In the genomic region with DNA sequence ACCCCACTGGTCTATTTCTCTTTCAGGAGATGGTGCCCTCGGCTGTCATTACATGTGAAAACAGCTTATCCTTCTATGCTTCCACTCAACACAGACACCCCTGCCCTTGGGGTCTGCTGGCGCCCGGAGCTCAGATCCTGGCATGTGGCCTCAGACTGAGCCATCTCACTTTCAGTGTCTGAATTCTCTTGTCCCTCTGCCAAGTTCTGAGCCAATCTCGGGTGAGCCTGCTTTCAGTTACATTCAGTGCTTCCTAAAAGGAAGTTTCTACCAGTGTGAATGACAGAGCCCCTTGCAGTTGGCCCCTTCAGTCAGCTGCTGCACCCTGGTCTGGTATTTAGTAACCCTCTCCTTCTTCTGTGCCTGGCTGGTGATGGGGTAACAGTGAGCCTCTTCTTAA, we compare ENCODE assay signal across 11 cellular contexts.
A peak's percentile ranks its signal among the peaks of the same experiment; 100 is the strongest.
DNase-seq lines count a peak whose midpoint lies in the region; ATAC-seq and TF ChIP-seq lines count a peak whose summit lies in the region.
"Had no signal": no experiment of that assay in that cellular context is flagged by ENCODE, and none has a peak within 500 bp of the region (broad histone marks: within the 10 kb centered on the region; RNA-seq: fewer than 3 reads in every experiment).

No MANE protein-coding gene starts in this region.

- no peaks in the 10 kb centered on the region for H4K20me1 ChIP-seq in OCI-LY3 (ENCODE audit: insufficient read depth, low read length)

- ATAC-seq in GM19463 (IDR thresholded peaks at IDR 0.05; ENCODE audit: unreplicated experiment), result peak; percentile 62
- no peak for ATAC-seq in GM21367 (IDR thresholded peaks at IDR 0.05; ENCODE audit: unreplicated experiment)
- ATAC-seq: activated T-cell treated with anti-CD3 and anti-CD28 coated beads, Interleukin-2, amount 50 U/mL, for 4 hours had no signal

- DNase-seq in fibroblast of the aortic adventitia (ENCODE audit: low read depth), result peak; percentile 71
- DNase-seq in retina, result peak; percentile 38
- no peak for DNase-seq in spleen
- no peak for DNase-seq in activated naive CD4-positive, alpha-beta T cell (lab: John Stamatoyannopoulos, UW)
- DNase-seq in immature natural killer cell, result no peak
- DNase-seq: activated T-cell treated with anti-CD3 and anti-CD28 coated beads, Interleukin-2, amount 50 U/mL, for 4 hours; NCI-H1048; thyroid gland had no signal

- no peak overlapping the region for H3K27ac ChIP-seq in OCI-LY3 (ENCODE audit: low read length)
- H3K27ac ChIP-seq in spleen, result no peak overlapping the region
- H3K27ac ChIP-seq: thyroid gland had no signal

- no peak overlapping the region for H3K27ac Mint-ChIP-seq in immature natural killer cell

- H3K36me3 Mint-ChIP-seq in immature natural killer cell, result no peaks in the 10 kb centered on the region

- H2AFZ ChIP-seq in OCI-LY3 (ENCODE audit: low read depth, low read length), result peak overlapping the region; percentile 73

- H3K4me3 ChIP-seq in OCI-LY3 (ENCODE audit: low read length) (0 out of 2 replicates have a peak overlapping the region, but pooled peaks have one; percentile 0), fibroblast of the aortic adventitia (ENCODE audit: low read depth, low read length) (peak overlapping the region; percentile 19), spleen (peak overlapping the region in 1 of 8 donors; percentile 10)
- H3K4me3 ChIP-seq: thyroid gland had no signal

- peaks cover 0 to 3% (median 0%) of the 10 kb centered on the region in 3 donors for H3K27me3 Mint-ChIP-seq in immature natural killer cell (ENCODE audit: low read depth in 3 of 3)

- intact Hi-C loops in spleen (cut with DNase I; ENCODE audit: low total_unique reads), result no loop called here

- TF ChIP-seq CTCF in OCI-LY3 (IDR thresholded peaks at IDR 0.05; ENCODE audit: low read depth, low read length) (no peak), fibroblast of the aortic adventitia (IDR thresholded peaks at IDR 0.05; ENCODE audit: insufficient read depth, low read length) (no peak), spleen (IDR thresholded peaks at IDR 0.05 in 8 of 11, conservative IDR thresholded peaks at IDR 0.05 in 3 of 11) (no peak)

- H3K4me3 Mint-ChIP-seq in immature natural killer cell, result no peak overlapping the region
- H3K4me3 Mint-ChIP-seq: activated T-cell treated with anti-CD3 and anti-CD28 coated beads, Interleukin-2, amount 50 U/mL, for 4 hours had no signal

- peaks cover 3% of the 10 kb centered on the region; the same call in 1 of the 2 replicates for H3K27me3 ChIP-seq in OCI-LY3 (ENCODE audit: low read depth, low read length)
- no peaks in the 10 kb centered on the region for H3K27me3 ChIP-seq in spleen (replicated peaks in 1 of 7)
- H3K27me3 ChIP-seq: thyroid gland had no signal

- H3K36me3 ChIP-seq in OCI-LY3 (replicated peaks; ENCODE audit: low read depth, low read length) (no peaks in the 10 kb centered on the region), spleen (no peaks in the 10 kb centered on the region)
- H3K36me3 ChIP-seq: thyroid gland had no signal

- H3K79me2 ChIP-seq in OCI-LY3 (ENCODE audit: low read length), result no peaks in the 10 kb centered on the region

- no peaks in the 10 kb centered on the region for H3K4me1 Mint-ChIP-seq in immature natural killer cell

- H3K9me3 Mint-ChIP-seq in immature natural killer cell, result no peaks in the 10 kb centered on the region
- H3K9me3 Mint-ChIP-seq: activated T-cell treated with anti-CD3 and anti-CD28 coated beads, Interleukin-2, amount 50 U/mL, for 4 hours had no signal

- WGBS in spleen, 5 donors, result 3 to 10% (median 8%) methylated on average over 4 of the region's 4 CpGs

- no peak for TF ChIP-seq POLR2A in spleen (IDR thresholded peaks at IDR 0.05)

- H3K9ac ChIP-seq in OCI-LY3 (ENCODE audit: low read length), result no peak overlapping the region

- peak overlapping the region; percentile 35 for H3K4me2 ChIP-seq in OCI-LY3 (ENCODE audit: low read length)

- H3K9me3 ChIP-seq in OCI-LY3 (ENCODE audit: insufficient read depth, low read length), result no peaks in the 10 kb centered on the region
- H3K9me3 ChIP-seq in spleen, result no peaks in the 10 kb centered on the region
- H3K9me3 ChIP-seq: thyroid gland had no signal

- peaks cover 8% of the 10 kb centered on the region for H3K4me1 ChIP-seq in OCI-LY3 (ENCODE audit: low read length)
- peaks cover 0 to 9% (median 2%) of the 10 kb centered on the region in 6 donors for H3K4me1 ChIP-seq in spleen

Comparison
In these comparisons a context has a peak if more than half of its experiments do, and no peak if none do; other contexts are left out.
1. DNase-seq: peak in fibroblast of the aortic adventitia (single experiment) and retina (single experiment); none in spleen (single experiment), activated naive CD4-positive, alpha-beta T cell (0 of 4) and immature natural killer cell (0 of 3).